8 cellular contexts compared by ENCODE assay signal in genomic region chrX:63754141-63754859, GRCh38. TPM values are rescaled to one million over a fixed set of nuclear protein-coding genes. Genes with fewer than 3 reads are reported as not detected.
DNase-seq lines count a peak whose midpoint lies in the region; ATAC-seq and TF ChIP-seq lines count a peak whose summit lies in the region.

No MANE protein-coding gene starts in this region.

- peak overlapping the region; percentile 98 to 99 (median 98) for H3K27ac Mint-ChIP-seq in brain
- peak overlapping the region; percentile 99 for H3K27ac Mint-ChIP-seq in stimulated activated memory B cell treated with anti-CD40 and anti-IgM and Interleukin-4, amounts not matched to agents 10 μg/mL and 1 μg/mL and 100 μg/mL, for 72 hours

- H3K4me3 Mint-ChIP-seq in brain = peak overlapping the region; percentile 91 to 99 (median 98)
- peak overlapping the region; percentile 99 for H3K4me3 Mint-ChIP-seq in stimulated activated memory B cell treated with anti-CD40 and anti-IgM and Interleukin-4, amounts not matched to agents 10 μg/mL and 1 μg/mL and 100 μg/mL, for 72 hours

- H3K36me3 Mint-ChIP-seq in brain = no peaks in the 10 kb centered on the region
- no peaks in the 10 kb centered on the region for H3K36me3 Mint-ChIP-seq in stimulated activated memory B cell treated with anti-CD40 and anti-IgM and Interleukin-4, amounts not matched to agents 10 μg/mL and 1 μg/mL and 100 μg/mL, for 72 hours

- in situ Hi-C loops in SK-MEL-5 (cut with HindIII; ENCODE audit: low pct_unique_long_range_greater_than_20kb, low sequenced_read_pairs) = no loop called here

- peaks cover 5% of the 10 kb centered on the region for H3K27me3 Mint-ChIP-seq in brain
- no peaks in the 10 kb centered on the region for H3K27me3 Mint-ChIP-seq in stimulated activated memory B cell treated with anti-CD40 and anti-IgM and Interleukin-4, amounts not matched to agents 10 μg/mL and 1 μg/mL and 100 μg/mL, for 72 hours

- ATAC-seq in HG02973 (IDR thresholded peaks at IDR 0.05; ENCODE audit: unreplicated experiment) (peak; percentile 25), left lobe of liver (peak; percentile 61)
- peak; percentile 71 for ATAC-seq in stimulated activated memory B cell treated with anti-CD40 and anti-IgM and Interleukin-4, amounts not matched to agents 10 μg/mL and 1 μg/mL and 100 μg/mL, for 72 hours

- peaks cover 47% of the 10 kb centered on the region for H3K4me1 Mint-ChIP-seq in brain
- H3K4me1 Mint-ChIP-seq in stimulated activated memory B cell treated with anti-CD40 and anti-IgM and Interleukin-4, amounts not matched to agents 10 μg/mL and 1 μg/mL and 100 μg/mL, for 72 hours = peaks cover 38% of the 10 kb centered on the region

- DNase-seq in NK-92 treated with Interleukin-12 subunit alpha and Interleukin-12 subunit beta, amount 100 ng/mL, for 24 hours (lab: John Stamatoyannopoulos, UW) = peak; percentile 10
- no peak for DNase-seq in NK-92 (lab: John Stamatoyannopoulos, UW; ENCODE audit: unreplicated experiment)
- peak; percentile 1 for DNase-seq in SK-MEL-5 (ENCODE audit: low read depth, low spot score)
- no peak for DNase-seq in left lobe of liver (ENCODE audit: low spot score)
- no peak for DNase-seq in GF-D8 (lab: John Stamatoyannopoulos, UW)

- TF ChIP-seq CTCF in brain (conservative IDR thresholded peaks at IDR 0.05) = no peak

- peaks cover 0 to 2% (median 0%) of the 10 kb centered on the region in 5 experiments for H3K9me3 Mint-ChIP-seq in brain
- peaks cover 3% of the 10 kb centered on the region for H3K9me3 Mint-ChIP-seq in stimulated activated memory B cell treated with anti-CD40 and anti-IgM and Interleukin-4, amounts not matched to agents 10 μg/mL and 1 μg/mL and 100 μg/mL, for 72 hours

RNA-seq across cellular contexts. Expression of gene ARHGEF9, which starts 30.7 kb away (rescaled TPM):
- 7.5 and 8.6 TPM in 2 replicates for total RNA-seq in SK-MEL-5 (2014; rRNA removed; shearing (Covaris generic))
- polyA plus RNA-seq in SK-MEL-5 (2015; cell fraction: cytosol; rRNA removed) = 5.9 and 10.3 TPM in 2 replicates
- 20.6 and 38.8 TPM in 2 replicates for polyA plus RNA-seq in SK-MEL-5 (2015; cell fraction: nucleus; rRNA removed)
- 26.0 TPM for polyA plus RNA-seq in brain (ENCODE audit: insufficient read depth, low read depth, low replicate concordance)
- 7.5 TPM for total RNA-seq in left lobe of liver

Comparison
In these comparisons a context has a peak if more than half of its experiments do, and no peak if none do; other contexts are left out.
1. DNase-seq: peak in NK-92 treated with Interleukin-12 subunit alpha and Interleukin-12 subunit beta, amount 100 ng/mL, for 24 hours (single experiment) and SK-MEL-5 (single experiment); none in NK-92 (single experiment), left lobe of liver (single experiment) and GF-D8 (single experiment).
2. Peak in every context shown above with its lines, with median percentiles within 50 percentile points of each other: ATAC-seq.